7 cellular contexts compared by ENCODE assay signal in genomic region chr17:34499576-34499975, GRCh38.
DNase-seq lines count a peak whose midpoint lies in the region; ATAC-seq and TF ChIP-seq lines count a peak whose summit lies in the region.

No MANE protein-coding gene starts in this region.

- no peak overlapping the region for H3K18ac ChIP-seq in mesendoderm (ENCODE audit: low read length)

- peaks cover 12% of the 10 kb centered on the region for H3F3A ChIP-seq in MM.1S (ENCODE audit: insufficient read depth, low read length)

- H3K4me2 ChIP-seq in MM.1S (ENCODE audit: low read depth, low read length) (no peak overlapping the region), mesendoderm (ENCODE audit: low read length) (no peak overlapping the region)

- H4K8ac ChIP-seq in mesendoderm (ENCODE audit: low read depth, low read length) = no peak overlapping the region

- no CpG with 5 or more reads among the region's 1 CpG for WGBS in mesendoderm (ENCODE audit: extremely low coverage, insufficient coverage, low lambda C conversion rate)

- peaks cover 27% of the 10 kb centered on the region for H3K4me1 ChIP-seq in MM.1S (ENCODE audit: low read length)
- H3K4me1 ChIP-seq in mesendoderm (ENCODE audit: control insufficient read depth, low read depth, low read length) = no peaks in the 10 kb centered on the region

- no peaks in the 10 kb centered on the region for H3K9me3 ChIP-seq in MM.1S (replicated peaks; ENCODE audit: insufficient read depth, low read length)

- no peak overlapping the region for H3K56ac ChIP-seq in mesendoderm (ENCODE audit: low read length)

- no peak overlapping the region for H3K23ac ChIP-seq in mesendoderm (ENCODE audit: low read length)

- H3K79me2 ChIP-seq in MM.1S (ENCODE audit: low read length) (no peaks in the 10 kb centered on the region), mesendoderm (ENCODE audit: control insufficient read depth, insufficient read depth, low read length) (no peaks in the 10 kb centered on the region)

- H3K27me3 ChIP-seq in MM.1S (replicated peaks; ENCODE audit: insufficient read depth, low read length) (no peaks in the 10 kb centered on the region; the same call in 1 of the 2 replicates), mesendoderm (ENCODE audit: insufficient read depth, low read length, poor library complexity) (no peaks in the 10 kb centered on the region)

- H3K9ac ChIP-seq in MM.1S (ENCODE audit: low read length) = no peak overlapping the region
- no peak overlapping the region for H3K9ac ChIP-seq in mesendoderm (ENCODE audit: low read length)

- H3K4me3 ChIP-seq in MM.1S (ENCODE audit: low read length) (no peak overlapping the region), choroid plexus epithelial cell (ENCODE audit: low read depth, low read length) (no peak overlapping the region), mesendoderm (ENCODE audit: low read length) (no peak overlapping the region)

- no peak overlapping the region for H2AFZ ChIP-seq in MM.1S (ENCODE audit: low read length)

- no peak overlapping the region for H2BK15ac ChIP-seq in mesendoderm (replicated peaks; ENCODE audit: low read depth)

- no peak for TF ChIP-seq CTCF in GM20000 (IDR thresholded peaks at IDR 0.05; ENCODE audit: extremely low read depth, missing control alignments)
- TF ChIP-seq CTCF in MM.1S (IDR thresholded peaks at IDR 0.05; ENCODE audit: low read length) = no peak
- no peak for TF ChIP-seq CTCF in choroid plexus epithelial cell (conservative IDR thresholded peaks at IDR 0.05; ENCODE audit: low read depth, low read length)

- DNase-seq in GM20000 (ENCODE audit: low spot score) (peak; percentile 11), MM.1S (peak; percentile 63), choroid plexus epithelial cell (ENCODE audit: low read depth) (peak; percentile 28), mesendoderm (peak; percentile 80), NCI-H1105 (lab: John Stamatoyannopoulos, UW) (no peak)

- H3K36me3 ChIP-seq in MM.1S (replicated peaks; ENCODE audit: insufficient read depth, low read length) = no peaks in the 10 kb centered on the region
- H3K36me3 ChIP-seq in mesendoderm (ENCODE audit: control insufficient read depth, insufficient read depth, low read length) = no peaks in the 10 kb centered on the region

- no peak for ATAC-seq in GM19035 (IDR thresholded peaks at IDR 0.05; ENCODE audit: unreplicated experiment)
- ATAC-seq in HG02588 (IDR thresholded peaks at IDR 0.05; ENCODE audit: unreplicated experiment) = no peak

- H3K79me1 ChIP-seq in mesendoderm (ENCODE audit: low read length) = no peaks in the 10 kb centered on the region

- H4K20me1 ChIP-seq in MM.1S (ENCODE audit: insufficient read depth, low read length) = no peaks in the 10 kb centered on the region

- H2BK5ac ChIP-seq in mesendoderm (ENCODE audit: low read length) = no peak overlapping the region

- H3K27ac ChIP-seq in MM.1S (ENCODE audit: low read length) (no peak overlapping the region), mesendoderm (ENCODE audit: low read depth, low read length) (no peak overlapping the region)

- H3K9me2 ChIP-seq in MM.1S (replicated peaks; ENCODE audit: insufficient read depth, low read length) = no peaks in the 10 kb centered on the region

- no peak overlapping the region for H2BK120ac ChIP-seq in mesendoderm (ENCODE audit: low read depth, low read length)

- no peak overlapping the region for H4K5ac ChIP-seq in mesendoderm (ENCODE audit: low read length)

- no peak overlapping the region for H2AK5ac ChIP-seq in mesendoderm (ENCODE audit: low read length)

- no peak overlapping the region for H3K4ac ChIP-seq in mesendoderm (ENCODE audit: low read depth, low read length)
